Comparison of ENCODE assay signal across 24 cellular contexts in genomic region chr2:24247164-24247563, GRCh38.
DNase-seq lines count a peak whose midpoint lies in the region; ATAC-seq, FAIRE-seq and TF ChIP-seq lines count a peak whose summit lies in the region.
"Had no signal": no experiment of that assay in that cellular context is flagged by ENCODE, and none has a peak within 500 bp of the region (broad histone marks: within the 10 kb centered on the region; RNA-seq: fewer than 3 reads in every experiment).

No MANE protein-coding gene starts in this region.

- no peak for TF ChIP-seq POLR2A in HepG2 (IDR thresholded peaks at IDR 0.05; ENCODE audit: insufficient read depth in 1 of 2, low read depth in 2 of 2, low read length in 2 of 2)

- no peaks in the 10 kb centered on the region for H3K27me3 Mint-ChIP-seq in activated CD8-positive, alpha-beta T cell treated with anti-CD3 and anti-CD28 coated beads for 36 hours
- no peaks in the 10 kb centered on the region for H3K27me3 Mint-ChIP-seq in activated CD8-positive, alpha-beta T cell treated with anti-CD3 and anti-CD28 coated beads, Interleukin-2, amount 10 ng/mL, durations not matched to agents 7 days and 5 days (ENCODE audit: low read depth)
- H3K27me3 Mint-ChIP-seq in HFFc6 (ENCODE audit: insufficient read depth) = no peaks in the 10 kb centered on the region
- H3K27me3 Mint-ChIP-seq: CD4-positive, alpha-beta T cell had no signal

- TF ChIP-seq CTCF in activated CD8-positive, alpha-beta T cell treated with anti-CD3 and anti-CD28 coated beads for 36 hours (IDR thresholded peaks at IDR 0.05) = no peak
- TF ChIP-seq CTCF in HFFc6 (IDR thresholded peaks at IDR 0.05) = no peak
- TF ChIP-seq CTCF in HepG2 (CRISPR knock-in tag; IDR thresholded peaks at IDR 0.05) = no peak

- no peak overlapping the region for H2BK12ac ChIP-seq in mesenchymal stem cell (ENCODE audit: low read length in 2 of 2)

- no peaks in the 10 kb centered on the region for H3K4me1 Mint-ChIP-seq in activated CD8-positive, alpha-beta T cell treated with anti-CD3 and anti-CD28 coated beads for 36 hours (ENCODE audit: low read depth)
- no peaks in the 10 kb centered on the region for H3K4me1 Mint-ChIP-seq in activated CD8-positive, alpha-beta T cell treated with anti-CD3 and anti-CD28 coated beads, Interleukin-2, amount 10 ng/mL, durations not matched to agents 7 days and 5 days (ENCODE audit: low read depth)
- peaks cover 11% of the 10 kb centered on the region for H3K4me1 Mint-ChIP-seq in HFFc6 (ENCODE audit: low read depth)
- H3K4me1 Mint-ChIP-seq: CD14-positive monocyte had no signal

- no peak overlapping the region for H2BK120ac ChIP-seq in mesenchymal stem cell (ENCODE audit: low read depth, low read length)

- H3K4me1 ChIP-seq in HepG2 (ENCODE audit: insufficient read depth, low read length) (peaks cover 15% of the 10 kb centered on the region), mesenchymal stem cell (ENCODE audit: control insufficient read depth, insufficient read depth, low read depth, low read length) (peaks cover 5% of the 10 kb centered on the region)
- H3K4me1 ChIP-seq: BE2C; BLaER1 treated with 17β-estradiol and CSF1 and Interleukin-3, amounts not matched to agents 10 nM and 100 nM had no signal

- POLR2A ChIA-PET in activated CD8-positive, alpha-beta T cell treated with anti-CD3 and anti-CD28 coated beads for 36 hours (lab: Charles Lee) = no interaction called here
- POLR2A ChIA-PET in activated CD8-positive, alpha-beta T cell treated with anti-CD3 and anti-CD28 coated beads, Interleukin-2, amount 10 ng/mL, durations not matched to agents 7 days and 5 days (lab: Charles Lee) = no interaction called here
- POLR2A ChIA-PET in HepG2 (lab: Yijun Ruan, JAX) = interaction anchor here (0.6 kb wide), 1 partner anchor 320 kb away, joined by 4 read pairs; no protein-coding TSS in a partner anchor

- H3K27ac ChIP-seq in HepG2 (ENCODE audit: extremely low read length, insufficient read depth, low read length) (no peak overlapping the region), mesenchymal stem cell (ENCODE audit: low read length, poor library complexity, severe bottlenecking) (peak overlapping the region; percentile 23)
- H3K27ac ChIP-seq: A549; BLaER1 treated with 17β-estradiol and CSF1 and Interleukin-3, amounts not matched to agents 10 nM and 100 nM had no signal

- no peak overlapping the region for H3K14ac ChIP-seq in mesenchymal stem cell (ENCODE audit: low read length in 2 of 2)

- H3K4me3 Mint-ChIP-seq in activated CD8-positive, alpha-beta T cell treated with anti-CD3 and anti-CD28 coated beads for 36 hours = no peak overlapping the region
- H3K4me3 Mint-ChIP-seq in activated CD8-positive, alpha-beta T cell treated with anti-CD3 and anti-CD28 coated beads, Interleukin-2, amount 10 ng/mL, durations not matched to agents 7 days and 5 days = no peak overlapping the region
- H3K4me3 Mint-ChIP-seq in HFFc6 = no peak overlapping the region
- H3K4me3 Mint-ChIP-seq: CD14-positive monocyte; CD4-positive, alpha-beta T cell had no signal

- peaks cover 19% of the 10 kb centered on the region for H3K36me3 Mint-ChIP-seq in activated CD8-positive, alpha-beta T cell treated with anti-CD3 and anti-CD28 coated beads for 36 hours (ENCODE audit: low read depth)
- peaks cover 37% of the 10 kb centered on the region for H3K36me3 Mint-ChIP-seq in activated CD8-positive, alpha-beta T cell treated with anti-CD3 and anti-CD28 coated beads, Interleukin-2, amount 10 ng/mL, durations not matched to agents 7 days and 5 days (ENCODE audit: low read depth)
- H3K36me3 Mint-ChIP-seq in HFFc6 (ENCODE audit: low read depth) = 0 out of 2 replicates have a peak, but pooled peaks cover 19% of the 10 kb centered on the region

- H3K79me2 ChIP-seq in HepG2 (ENCODE audit: insufficient read depth, low read length) = no peaks in the 10 kb centered on the region

- peaks cover 4% of the 10 kb centered on the region for H3K79me1 ChIP-seq in mesenchymal stem cell (replicated peaks; ENCODE audit: low read length, poor library complexity, severe bottlenecking)

- H3K27ac Mint-ChIP-seq in activated CD8-positive, alpha-beta T cell treated with anti-CD3 and anti-CD28 coated beads for 36 hours = peak overlapping the region; percentile 3
- no peak overlapping the region for H3K27ac Mint-ChIP-seq in activated CD8-positive, alpha-beta T cell treated with anti-CD3 and anti-CD28 coated beads, Interleukin-2, amount 10 ng/mL, durations not matched to agents 7 days and 5 days
- H3K27ac Mint-ChIP-seq in HFFc6 = peak overlapping the region; percentile 28; the same call in 1 of the 2 replicates
- H3K27ac Mint-ChIP-seq: CD4-positive, alpha-beta T cell had no signal

- H3K23ac ChIP-seq in mesenchymal stem cell (ENCODE audit: low read length in 2 of 2) = no peak overlapping the region

- in situ Hi-C loops in HepG2 (cut with HindIII; ENCODE audit: extremely low pct_ligation_motif_present, low pct_unique_long_range_greater_than_20kb) = no loop called here

- H3K27me3 ChIP-seq in HepG2 (ENCODE audit: control insufficient read depth in 1 of 2, insufficient read depth in 2 of 2, low read length in 2 of 2) (no peaks in the 10 kb centered on the region), mesenchymal stem cell (ENCODE audit: control insufficient read depth in 1 of 2, insufficient read depth in 1 of 2, low read length in 2 of 2) (no peaks in the 10 kb centered on the region)
- H3K27me3 ChIP-seq: BE2C; BLaER1 treated with 17β-estradiol and CSF1 and Interleukin-3, amounts not matched to agents 10 nM and 100 nM had no signal

- H2AFZ ChIP-seq in HepG2 (ENCODE audit: low read length) (no peak overlapping the region), mesenchymal stem cell (ENCODE audit: low read depth, low read length) (no peak overlapping the region)

- no peak overlapping the region for H4K8ac ChIP-seq in mesenchymal stem cell (ENCODE audit: low read length)

- CTCF ChIA-PET in activated CD8-positive, alpha-beta T cell treated with anti-CD3 and anti-CD28 coated beads for 36 hours (lab: Charles Lee) = interaction anchor here (0.9 to 1.1 kb wide), 2 partner anchors 104 to 163 kb away, joined by 3 read pairs; no protein-coding TSS in a partner anchor
- CTCF ChIA-PET in activated CD8-positive, alpha-beta T cell treated with anti-CD3 and anti-CD28 coated beads, Interleukin-2, amount 10 ng/mL, durations not matched to agents 7 days and 5 days (lab: Charles Lee) = interaction anchor here (0.6 kb wide), 1 partner anchor 41 kb away, joined by 3 read pairs; no protein-coding TSS in a partner anchor
- CTCF ChIA-PET in HepG2 (lab: Yijun Ruan, JAX; ENCODE audit: low intra/inter-chr PET ratio, low total read pairs) = no interaction called here

- no peak overlapping the region for H2BK15ac ChIP-seq in mesenchymal stem cell (ENCODE audit: low read depth, poor library complexity, severe bottlenecking)

- H3K4ac ChIP-seq in mesenchymal stem cell (ENCODE audit: low read depth in 1 of 2, low read length in 2 of 2) = no peak overlapping the region

- intact Hi-C loops in activated CD8-positive, alpha-beta T cell treated with anti-CD3 and anti-CD28 coated beads for 36 hours (cut with micrococcal nuclease) = no loop called here
- intact Hi-C loops in HepG2 (cut with micrococcal nuclease; ENCODE audit: unreplicated experiment) = no loop called here

- no peak overlapping the region for H3K18ac ChIP-seq in mesenchymal stem cell (ENCODE audit: low read depth in 1 of 2, low read length in 2 of 2)

- H3K9ac ChIP-seq in HepG2 (ENCODE audit: insufficient read depth, low read depth, low read length) (no peak overlapping the region), mesenchymal stem cell (ENCODE audit: low read length) (no peak overlapping the region)
- H3K9ac ChIP-seq: BLaER1 treated with 17β-estradiol and CSF1 and Interleukin-3, amounts not matched to agents 10 nM and 100 nM had no signal

- no peak overlapping the region for H2BK5ac ChIP-seq in mesenchymal stem cell (ENCODE audit: low read depth, low read length, poor library complexity, severe bottlenecking)

- FAIRE-seq in HepG2 (lab: Jason Lieb, UNC) = no peak
- FAIRE-seq: A549, GM12878, H54 had no signal

- H3K4me3 ChIP-seq in HepG2 (replicated peaks in 1 of 3; ENCODE audit: insufficient read depth in 1 of 3, low read depth in 2 of 3, low read length in 3 of 3) (no peak overlapping the region), mesenchymal stem cell (ENCODE audit: insufficient read depth in 1 of 2, low read depth in 1 of 2, low read length in 2 of 2) (no peak overlapping the region)
- H3K4me3 ChIP-seq: A549; BLaER1 treated with 17β-estradiol and CSF1 and Interleukin-3, amounts not matched to agents 10 nM and 100 nM; GM12878; HAP-1 had no signal

- H3K36me3 ChIP-seq in HepG2 (replicated peaks in 1 of 2; ENCODE audit: control insufficient read depth in 1 of 2, insufficient read depth in 2 of 2, low read length in 2 of 2) (peaks cover 4 to 18% of the 10 kb centered on the region in 2 experiments; a peak in 4 of 5 replicates), mesenchymal stem cell (ENCODE audit: control insufficient read depth in 1 of 2, insufficient read depth in 2 of 2, low read depth in 1 of 2, low read length in 2 of 2) (peaks cover 7 to 82% of the 10 kb centered on the region in 2 experiments)

- peak overlapping the region; percentile 11 for H3K4me2 ChIP-seq in HepG2 (ENCODE audit: low read depth, low read length)
- H3K4me2 ChIP-seq in mesenchymal stem cell (ENCODE audit: low read length, poor library complexity, severe bottlenecking) = no peak overlapping the region
- H3K4me2 ChIP-seq: A549; BLaER1 treated with 17β-estradiol and CSF1 and Interleukin-3, amounts not matched to agents 10 nM and 100 nM had no signal

- peak overlapping the region; percentile 19 for H2AK5ac ChIP-seq in mesenchymal stem cell (ENCODE audit: low read length, severe bottlenecking)

- H3K9me3 Mint-ChIP-seq in activated CD8-positive, alpha-beta T cell treated with anti-CD3 and anti-CD28 coated beads for 36 hours = no peaks in the 10 kb centered on the region
- H3K9me3 Mint-ChIP-seq in activated CD8-positive, alpha-beta T cell treated with anti-CD3 and anti-CD28 coated beads, Interleukin-2, amount 10 ng/mL, durations not matched to agents 7 days and 5 days (ENCODE audit: insufficient read depth) = no peaks in the 10 kb centered on the region
- no peaks in the 10 kb centered on the region for H3K9me3 Mint-ChIP-seq in HFFc6
- H3K9me3 Mint-ChIP-seq: CD14-positive monocyte; CD4-positive, alpha-beta T cell had no signal

- no peak for DNase-seq in activated CD8-positive, alpha-beta T cell treated with anti-CD3 and anti-CD28 coated beads for 36 hours
- DNase-seq in activated CD8-positive, alpha-beta T cell treated with anti-CD3 and anti-CD28 coated beads, Interleukin-2, amount 10 ng/mL, durations not matched to agents 7 days and 5 days = no peak
- DNase-seq in HFFc6 (no peak), HepG2 (ENCODE audit: low spot score) (no peak), mesenchymal stem cell (no peak), OCI-M2 (lab: John Stamatoyannopoulos, UW; ENCODE audit: unreplicated experiment) (no peak)
- DNase-seq: 8988T; AML-193; BE2C; Calu3; CD4-positive, alpha-beta T cell; COR-L47; DMS79; EL; GDM1; GOT3 had no signal

- no peak overlapping the region for H4K91ac ChIP-seq in mesenchymal stem cell (ENCODE audit: low read length)

- no peaks in the 10 kb centered on the region for H4K20me1 ChIP-seq in HepG2 (ENCODE audit: insufficient read depth, low read length)

- no peak for TF ChIP-seq RAD21 in HepG2 (CRISPR knock-in tag; IDR thresholded peaks at IDR 0.05)

- 92% methylated on average over 1 of the region's 1 CpG for whole genome bisulfite sequencing in HepG2 (ENCODE audit: low lambda C conversion rate)
- WGBS in mesenchymal stem cell = 82% methylated on average over 1 of the region's 1 CpG

- no peaks in the 10 kb centered on the region for H3K9me3 ChIP-seq in HepG2 (ENCODE audit: low read length)
- H3K9me3 ChIP-seq in mesenchymal stem cell (ENCODE audit: control insufficient read depth, low read length) = no peaks in the 10 kb centered on the region
- H3K9me3 ChIP-seq: A549; BE2C; BLaER1 treated with 17β-estradiol and CSF1 and Interleukin-3, amounts not matched to agents 10 nM and 100 nM; HAP-1 had no signal

- no peak for TF ChIP-seq EP300 in HepG2 (IDR thresholded peaks at IDR 0.05; ENCODE audit: low read depth in 2 of 2, low read length in 2 of 2)
- TF ChIP-seq EP300 in HepG2 (CRISPR knock-in tag; IDR thresholded peaks at IDR 0.05; ENCODE audit: borderline replicate concordance) = no peak

- BruUV-seq in HepG2 (replicated peaks; lab: Mats Ljungman, UMichigan) = no TSS peak

- no peak for ATAC-seq in activated CD8-positive, alpha-beta T cell treated with anti-CD3 and anti-CD28 coated beads for 36 hours
- no peak for ATAC-seq in activated CD8-positive, alpha-beta T cell treated with anti-CD3 and anti-CD28 coated beads, Interleukin-2, amount 10 ng/mL, durations not matched to agents 7 days and 5 days
- ATAC-seq in HepG2 (peak; percentile 26; the same call in 1 of the 3 replicates), HG03097 (IDR thresholded peaks at IDR 0.05; ENCODE audit: low FRiP score, unreplicated experiment) (no peak), HG03354 (IDR thresholded peaks at IDR 0.05; ENCODE audit: poor library complexity, severe bottlenecking, unreplicated experiment) (no peak)
- ATAC-seq: GM12878 had no signal
